In the genomic region with DNA sequence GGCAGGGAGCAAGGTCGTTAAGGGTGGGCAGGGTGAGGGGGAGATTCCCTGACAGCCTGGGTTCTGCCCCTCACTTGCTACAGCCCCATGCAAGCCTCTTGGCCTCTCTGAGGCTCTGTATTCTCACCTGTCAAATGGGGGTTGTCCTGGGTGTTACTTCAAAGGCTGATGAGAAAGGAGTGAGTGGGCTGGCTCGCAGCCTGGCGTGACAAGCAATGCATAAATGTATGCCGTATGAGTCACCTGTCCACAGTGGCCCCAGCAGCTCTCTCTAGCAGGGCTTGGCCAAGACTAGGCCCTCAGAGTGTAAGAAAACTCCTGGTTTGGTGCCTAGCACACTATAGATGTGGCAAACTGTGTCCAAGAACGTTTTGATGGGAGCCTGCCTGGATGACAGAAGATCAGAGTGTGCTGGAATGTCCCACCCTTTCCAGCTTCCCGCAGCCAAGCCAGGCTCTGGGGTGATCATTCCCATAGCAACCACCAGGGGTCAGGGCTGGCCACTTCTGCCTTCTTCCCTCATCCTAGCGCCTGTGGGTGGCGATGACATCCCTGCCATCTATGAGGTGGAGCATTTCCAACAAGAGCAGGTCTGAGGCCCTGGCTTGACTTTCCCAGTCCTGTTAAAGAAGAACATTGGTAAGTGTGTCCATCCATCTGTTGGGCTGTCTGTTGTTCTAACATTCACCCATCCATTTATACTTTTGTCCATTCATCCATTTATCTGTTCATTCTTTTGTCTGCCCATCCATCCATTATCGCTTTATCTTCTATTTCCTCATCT, we compare ENCODE assay signal across 8 cellular contexts. TPM values are rescaled to one million over a fixed set of nuclear protein-coding genes. Genes with fewer than 3 reads are reported as not detected.
DNase-seq lines count a peak whose midpoint lies in the region; ATAC-seq, FAIRE-seq and TF ChIP-seq lines count a peak whose summit lies in the region.

No MANE protein-coding gene starts in this region.

- peak; percentile 87 for DNase-seq in activated CD4-positive, alpha-beta T cell treated with anti-CD3 and anti-CD28 coated beads for 36 hours
- no peak for DNase-seq in activated CD4-positive, alpha-beta T cell treated with anti-CD3 and anti-CD28 coated beads for 1 hour
- DNase-seq in NCI-H146 (lab: John Stamatoyannopoulos, UW), result peak; percentile 49
- peak; percentile 69 for DNase-seq in T1000 (lab: John Stamatoyannopoulos, UW)
- DNase-seq in K562 (ENCODE audit: extremely low read depth in 1 of 4, low spot score in 3 of 4), result peak; percentile 80 to 85 (median 82)
- DNase-seq in iPS DF 6.9 (ENCODE audit: low read depth, low spot score), result peak; percentile 37
- DNase-seq in smooth muscle cell (lab: John Stamatoyannopoulos, UW; ENCODE audit: unreplicated experiment), result peak; percentile 39

- H3K4me2 ChIP-seq in K562 (ENCODE audit: insufficient read depth, low read length) (peak overlapping the region; percentile 56), smooth muscle cell (peak overlapping the region; percentile 75)

- H3K27me3 Mint-ChIP-seq in activated CD4-positive, alpha-beta T cell treated with anti-CD3 and anti-CD28 coated beads for 36 hours, result no peaks in the 10 kb centered on the region

- WGBS in K562 (ENCODE audit: insufficient coverage, low coverage, missing lambda C conversion rate), result 14% methylated on average over 9 of the region's 9 CpGs
- no CpG with 5 or more reads among the region's 9 CpGs for WGBS in iPS DF 6.9 (ENCODE audit: insufficient coverage, insufficient read length)
- 14% methylated on average over 9 of the region's 9 CpGs for WGBS in smooth muscle cell (ENCODE audit: low lambda C conversion rate)

- H3K4me3 Mint-ChIP-seq in activated CD4-positive, alpha-beta T cell treated with anti-CD3 and anti-CD28 coated beads for 36 hours, result peak overlapping the region; percentile 60

- H3K27ac ChIP-seq in K562 (ENCODE audit: extremely low read depth, low read depth, low read length) (no peak overlapping the region), iPS DF 6.9 (ENCODE audit: low read length) (no peak overlapping the region), smooth muscle cell (ENCODE audit: low read depth) (peak overlapping the region; percentile 95)

- TF ChIP-seq EP300 in K562 (IDR thresholded peaks at IDR 0.05; ENCODE audit: low read length), result no peak

- H3K9ac ChIP-seq in K562 (ENCODE audit: insufficient read depth in 1 of 2, low read depth in 2 of 2, low read length in 2 of 2), result peak overlapping the region in 1 of 2 experiments; percentile 20; a peak in 1 of 4 replicates
- H3K9ac ChIP-seq in smooth muscle cell (ENCODE audit: low read depth), result peak overlapping the region; percentile 76

- CTCF ChIA-PET in activated CD4-positive, alpha-beta T cell treated with anti-CD3 and anti-CD28 coated beads for 36 hours (lab: Charles Lee), result interaction anchor here (0.6 to 6.7 kb wide), 19 partner anchors 8 to 195 kb away, joined by 3 to 57 read pairs (median 5); a partner anchor contains a TSS
- CTCF ChIA-PET in K562 (lab: Yijun Ruan, JAX; ENCODE audit: low intra/inter-chr PET ratio), result interaction anchor here (0.6 to 2.8 kb wide), 8 partner anchors 15 to 271 kb away, joined by 3 to 65 read pairs (median 7); no protein-coding TSS in a partner anchor

- peak overlapping the region; percentile 92 for H3K27ac Mint-ChIP-seq in activated CD4-positive, alpha-beta T cell treated with anti-CD3 and anti-CD28 coated beads for 36 hours

- no peak for TF ChIP-seq POLR2A in K562 (conservative IDR thresholded peaks at IDR 0.05)

- peak; percentile 81 to 94 for TF ChIP-seq RAD21 in K562 (CRISPR knock-in tag; conservative IDR thresholded peaks at IDR 0.05 in 1 of 2, IDR thresholded peaks at IDR 0.05 in 1 of 2)

- H3K9me1 ChIP-seq in K562 (ENCODE audit: control insufficient read depth, insufficient read depth, low read length), result no peaks in the 10 kb centered on the region

- H3K36me3 Mint-ChIP-seq in activated CD4-positive, alpha-beta T cell treated with anti-CD3 and anti-CD28 coated beads for 36 hours (ENCODE audit: low read depth), result peaks cover 4% of the 10 kb centered on the region

- H3K4me1 ChIP-seq in K562 (replicated peaks in 1 of 2; ENCODE audit: control insufficient read depth in 2 of 2, insufficient read depth in 2 of 2, low read length in 2 of 2) (peaks cover 6 to 11% of the 10 kb centered on the region in 2 experiments; a peak in 4 of 5 replicates), iPS DF 6.9 (ENCODE audit: control insufficient read depth, insufficient read depth, low read length) (no peaks in the 10 kb centered on the region), smooth muscle cell (ENCODE audit: low read depth) (peaks cover 12% of the 10 kb centered on the region)

- peaks cover 6% of the 10 kb centered on the region for H3K9me3 Mint-ChIP-seq in activated CD4-positive, alpha-beta T cell treated with anti-CD3 and anti-CD28 coated beads for 36 hours (ENCODE audit: low read depth)

- peaks cover 6% of the 10 kb centered on the region; the same call in 1 of the 2 replicates for H4K20me1 ChIP-seq in K562 (replicated peaks; ENCODE audit: control insufficient read depth, insufficient read depth, low read length)
- no peaks in the 10 kb centered on the region for H4K20me1 ChIP-seq in smooth muscle cell (ENCODE audit: low read depth)

- H2AFZ ChIP-seq in K562 (ENCODE audit: low read depth, low read length) (no peak overlapping the region), smooth muscle cell (ENCODE audit: low read depth) (no peak overlapping the region)

- no peak overlapping the region for H3K4me3 ChIP-seq in K562
- H3K4me3 ChIP-seq in iPS DF 6.9 (ENCODE audit: low read length), result no peak overlapping the region
- no peak overlapping the region for H3K4me3 ChIP-seq in smooth muscle cell

- H3K9me3 ChIP-seq in K562 (replicated peaks; ENCODE audit: control insufficient read depth, insufficient read depth, low read depth, low read length) (no peaks in the 10 kb centered on the region; the same call in 1 of the 2 replicates), iPS DF 6.9 (ENCODE audit: control insufficient read depth, insufficient read depth, low read length) (no peaks in the 10 kb centered on the region), smooth muscle cell (replicated peaks; ENCODE audit: low read depth) (no peaks in the 10 kb centered on the region)

- peak; percentile 99 for FAIRE-seq in K562 (lab: Jason Lieb, UNC)

- H3K27me3 ChIP-seq in K562 (ENCODE audit: control insufficient read depth in 2 of 2, insufficient read depth in 2 of 2, low read length in 2 of 2), result peaks cover 2 to 8% of the 10 kb centered on the region in 2 experiments; a peak in 2 of 5 replicates
- H3K27me3 ChIP-seq in iPS DF 6.9 (ENCODE audit: control insufficient read depth, insufficient read depth, low read length), result no peaks in the 10 kb centered on the region
- no peaks in the 10 kb centered on the region for H3K27me3 ChIP-seq in smooth muscle cell (ENCODE audit: low read depth)

- BruUV-seq in K562 (replicated peaks; lab: Mats Ljungman, UMichigan), result no TSS peak

- intact Hi-C loops in activated CD4-positive, alpha-beta T cell treated with anti-CD3 and anti-CD28 coated beads for 36 hours (cut with DNase I, micrococcal nuclease), result loop anchor here (1.0 to 5.0 kb wide), 9 partner anchors 11 to 411 kb away; a partner anchor contains a TSS
- intact Hi-C loops in K562 (cut with micrococcal nuclease), result loop anchor here (1.0 to 10.0 kb wide), 3 partner anchors 58 to 274 kb away; no protein-coding TSS in a partner anchor

- ATAC-seq in activated CD4-positive, alpha-beta T cell treated with anti-CD3 and anti-CD28 coated beads for 36 hours, result peak; percentile 90
- ATAC-seq in HG02642 (IDR thresholded peaks at IDR 0.05; ENCODE audit: poor library complexity, unreplicated experiment) (peak; percentile 78), K562 (peak; percentile 100)

- H3K79me2 ChIP-seq in K562 (ENCODE audit: control insufficient read depth, insufficient read depth, low read length) (no peaks in the 10 kb centered on the region), smooth muscle cell (ENCODE audit: low read depth) (no peaks in the 10 kb centered on the region)

- POLR2A ChIA-PET in activated CD4-positive, alpha-beta T cell treated with anti-CD3 and anti-CD28 coated beads for 36 hours (lab: Charles Lee), result interaction anchor here (0.8 to 1.0 kb wide), 3 partner anchors 11 to 20 kb away, joined by 4 to 5 read pairs (median 5); no protein-coding TSS in a partner anchor
- POLR2A ChIA-PET in K562 (lab: Yijun Ruan, JAX), result interaction anchor here (0.6 to 0.7 kb wide), 4 partner anchors 11 to 368 kb away, joined by 3 read pairs; a partner anchor contains a TSS

- no peaks in the 10 kb centered on the region for H3K36me3 ChIP-seq in K562 (ENCODE audit: control insufficient read depth, insufficient read depth, low read length)
- H3K36me3 ChIP-seq in iPS DF 6.9 (ENCODE audit: control insufficient read depth, insufficient read depth, low read length), result no peaks in the 10 kb centered on the region
- H3K36me3 ChIP-seq in smooth muscle cell (ENCODE audit: low read depth), result no peaks in the 10 kb centered on the region

- in situ Hi-C loops in K562 (cut with MboI), result no loop called here

- H3K4me1 Mint-ChIP-seq in activated CD4-positive, alpha-beta T cell treated with anti-CD3 and anti-CD28 coated beads for 36 hours, result peaks cover 32% of the 10 kb centered on the region

- TF ChIP-seq CTCF in K562 (IDR thresholded peaks at IDR 0.05 in 2 of 3, conservative IDR thresholded peaks at IDR 0.05 in 1 of 3; ENCODE audit: insufficient read depth in 2 of 3, low read depth in 1 of 3, low read length in 3 of 3) (peak; percentile 94 to 99 (median 99)), smooth muscle cell (IDR thresholded peaks at IDR 0.05; ENCODE audit: borderline replicate concordance, insufficient read depth, poor library complexity, severe bottlenecking) (peak; percentile 91)

- H3F3A ChIP-seq in smooth muscle cell (ENCODE audit: low read depth), result no peaks in the 10 kb centered on the region

RNA-seq across cellular contexts. Expression of a gene that starts 37.2 kb away (rescaled TPM):
- 1 to 10 TPM; 6.3 to 6.8 TPM for total RNA-seq in activated CD4-positive, alpha-beta T cell treated with anti-CD3 and anti-CD28 coated beads for 36 hours
- total RNA-seq in K562 (2011; cell fraction: chromatin; rRNA removed; ENCODE audit: low replicate concordance), result 0.81 and 1.3 TPM in 2 replicates
- total RNA-seq in K562 (2011; cell fraction: nucleolus; rRNA removed), result 0.79 and 1.0 TPM in 2 replicates
- total RNA-seq in K562 (2011; cell fraction: nucleoplasm; rRNA removed), result 0.81 and 2.1 TPM in 2 replicates
- total RNA-seq in K562 (2014; rRNA removed) (not detected in 2 replicates), K562 (2014; rRNA removed; fragmentation: Illumina TruSeq; extraction: Trizol) (not detected in 2 replicates), K562 (2015; rRNA removed; fragmentation: Illumina TruSeq; extraction: Trizol) (not detected in 2 replicates), K562 (2021) (0.31 TPM in 1 of 2 replicates, not detected in the other), smooth muscle cell (27.3 and 32.0 TPM in 2 replicates)
- polyA plus RNA-seq in K562 (2011; rRNA removed) (0.04 and 0.57 TPM in 2 replicates), K562 (2014; fragmentation: Illumina TruSeq; extraction: Trizol) (0.16 and 0.29 TPM in 2 replicates), K562 (2014; fragmentation: Nextera tagmentation; extraction: Ambion mirVana) (not detected), K562 (2014; rRNA removed) (0.34 TPM in 1 of 2 replicates, not detected in the other), smooth muscle cell (15.3 and 71.2 TPM in 2 replicates)
- 0.12 and 0.15 TPM in 2 replicates for polyA plus RNA-seq in K562 (2011; cell fraction: cytosol; rRNA removed)
- polyA plus RNA-seq in K562 (2011; cell fraction: nucleus; rRNA removed), result 0.70 and 0.81 TPM in 2 replicates
- polyA plus RNA-seq in K562 (2012), result 0.39 and 0.44 TPM in 2 replicates
- 0.18 TPM in 2 replicates for polyA minus RNA-seq in K562 (2011; rRNA and poly(A)+ RNA removed)
- not detected in 2 replicates for polyA minus RNA-seq in K562 (2011; cell fraction: cytosol; rRNA and poly(A)+ RNA removed)
- polyA minus RNA-seq in K562 (2011; cell fraction: nucleus; rRNA and poly(A)+ RNA removed), result 0.33 TPM in 1 of 2 replicates, not detected in the other

RNA-seq across cellular contexts. Expression of a gene that starts 48.8 kb away (rescaled TPM):
- 1 to 10 TPM; 3.0 to 4.9 TPM for total RNA-seq in activated CD4-positive, alpha-beta T cell treated with anti-CD3 and anti-CD28 coated beads for 36 hours
- total RNA-seq in K562 (2011; cell fraction: chromatin; rRNA removed; ENCODE audit: low replicate concordance), result 0.14 TPM in 1 of 2 replicates, not detected in the other
- 0.13 TPM in 1 of 2 replicates, not detected in the other for total RNA-seq in K562 (2011; cell fraction: nucleolus; rRNA removed)
- 0.07 TPM in 1 of 2 replicates, not detected in the other for total RNA-seq in K562 (2011; cell fraction: nucleoplasm; rRNA removed)
- total RNA-seq in K562 (2014; rRNA removed) (0.08 and 0.09 TPM in 2 replicates), K562 (2014; rRNA removed; fragmentation: Illumina TruSeq; extraction: Trizol) (0.07 TPM in 1 of 2 replicates, not detected in the other), K562 (2015; rRNA removed; fragmentation: Illumina TruSeq; extraction: Trizol) (0.14 and 0.30 TPM in 2 replicates), K562 (2021) (0.09 and 0.27 TPM in 2 replicates), smooth muscle cell (not detected in 2 replicates)
- polyA plus RNA-seq in K562 (2011; rRNA removed) (0.01 and 0.11 TPM in 2 replicates), K562 (2014; fragmentation: Illumina TruSeq; extraction: Trizol) (0.08 and 0.10 TPM in 2 replicates), K562 (2014; fragmentation: Nextera tagmentation; extraction: Ambion mirVana) (under 1 TPM; 0.01 to 0.39 TPM), K562 (2014; rRNA removed) (0.04 and 0.15 TPM in 2 replicates), smooth muscle cell (not detected in 2 replicates)
- polyA plus RNA-seq in K562 (2011; cell fraction: cytosol; rRNA removed), result 0.03 and 0.07 TPM in 2 replicates
- polyA plus RNA-seq in K562 (2011; cell fraction: nucleus; rRNA removed), result 0.13 and 0.27 TPM in 2 replicates
- polyA plus RNA-seq in K562 (2012), result 0.55 and 0.62 TPM in 2 replicates
- polyA minus RNA-seq in K562 (2011; rRNA and poly(A)+ RNA removed), result 0.06 TPM in 1 of 2 replicates, not detected in the other
- polyA minus RNA-seq in K562 (2011; cell fraction: cytosol; rRNA and poly(A)+ RNA removed), result not detected in 2 replicates
- not detected in 2 replicates for polyA minus RNA-seq in K562 (2011; cell fraction: nucleus; rRNA and poly(A)+ RNA removed)

RNA-seq across cellular contexts. Expression of a gene that starts 54.9 kb away (rescaled TPM):
- 1 to 10 TPM; 8.8 to 9.0 TPM for total RNA-seq in activated CD4-positive, alpha-beta T cell treated with anti-CD3 and anti-CD28 coated beads for 36 hours
- total RNA-seq in K562 (2011; cell fraction: chromatin; rRNA removed; ENCODE audit: low replicate concordance), result 0.26 and 1.1 TPM in 2 replicates
- total RNA-seq in K562 (2011; cell fraction: nucleolus; rRNA removed), result 0.92 and 1.3 TPM in 2 replicates
- total RNA-seq in K562 (2011; cell fraction: nucleoplasm; rRNA removed), result 0.51 and 0.84 TPM in 2 replicates
- 3.8 and 4.9 TPM in 2 replicates for total RNA-seq in K562 (2014; rRNA removed)
- 0.16 and 0.58 TPM in 2 replicates for total RNA-seq in K562 (2014; rRNA removed; fragmentation: Illumina TruSeq; extraction: Trizol)
- total RNA-seq in K562 (2015; rRNA removed; fragmentation: Illumina TruSeq; extraction: Trizol), result 1.4 and 2.1 TPM in 2 replicates
- total RNA-seq in K562 (2021), result 2.7 and 3.0 TPM in 2 replicates
- 2.2 and 2.4 TPM in 2 replicates for polyA plus RNA-seq in K562 (2011; rRNA removed)
- 2.6 and 6.6 TPM in 2 replicates for polyA plus RNA-seq in K562 (2011; cell fraction: cytosol; rRNA removed)
- 1.3 and 2.1 TPM in 2 replicates for polyA plus RNA-seq in K562 (2011; cell fraction: nucleus; rRNA removed)
- polyA plus RNA-seq in K562 (2012), result 2.3 and 2.8 TPM in 2 replicates
- 0.85 and 1.4 TPM in 2 replicates for polyA plus RNA-seq in K562 (2014; fragmentation: Illumina TruSeq; extraction: Trizol)
- under 1 TPM; 0.03 to 0.11 TPM for polyA plus RNA-seq in K562 (2014; fragmentation: Nextera tagmentation; extraction: Ambion mirVana)
- 2.0 and 4.9 TPM in 2 replicates for polyA plus RNA-seq in K562 (2014; rRNA removed)
- 0.45 and 1.4 TPM in 2 replicates for polyA minus RNA-seq in K562 (2011; rRNA and poly(A)+ RNA removed)
- polyA minus RNA-seq in K562 (2011; cell fraction: cytosol; rRNA and poly(A)+ RNA removed), result 1.4 and 1.6 TPM in 2 replicates
- 0.67 and 1.1 TPM in 2 replicates for polyA minus RNA-seq in K562 (2011; cell fraction: nucleus; rRNA and poly(A)+ RNA removed)
- total RNA-seq in smooth muscle cell, result 10.8 and 13.4 TPM in 2 replicates
- polyA plus RNA-seq in smooth muscle cell, result 21.9 and 25.3 TPM in 2 replicates
